Comparison of ENCODE assay signal across 11 cellular contexts in the genomic region with DNA sequence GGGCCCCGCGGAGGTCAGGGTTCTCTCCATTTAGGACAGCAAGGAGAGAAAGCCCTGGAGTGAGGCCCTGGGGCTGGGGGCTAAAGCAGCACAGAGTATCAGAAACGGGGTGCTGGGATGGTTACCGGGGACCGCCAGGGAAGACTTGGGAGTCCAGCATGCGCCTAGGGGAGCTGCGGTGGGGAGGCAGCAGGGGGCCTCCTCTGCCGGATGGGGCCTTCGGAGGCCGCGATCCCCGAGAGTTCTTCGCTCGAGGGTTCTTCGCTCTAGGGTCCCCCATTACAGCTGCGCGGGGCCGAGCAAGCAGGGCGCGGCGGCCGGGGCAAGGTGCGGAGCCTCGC. TPM values are rescaled to one million over a fixed set of nuclear protein-coding genes. Genes with fewer than 3 reads are reported as not detected.
DNase-seq lines count a peak whose midpoint lies in the region; ATAC-seq, FAIRE-seq and TF ChIP-seq lines count a peak whose summit lies in the region.
"Had no signal": no experiment of that assay in that cellular context is flagged by ENCODE, and none has a peak within 500 bp of the region (broad histone marks: within the 10 kb centered on the region; RNA-seq: fewer than 3 reads in every experiment).

No MANE protein-coding gene starts in this region.

- no peak overlapping the region for H3K27ac Mint-ChIP-seq in astrocyte (ENCODE audit: unreplicated experiment)

- H3K36me3 ChIP-seq in astrocyte (ENCODE audit: insufficient read depth, low read length) (no peaks in the 10 kb centered on the region), left lung (no peaks in the 10 kb centered on the region), tibial artery (no peaks in the 10 kb centered on the region)

- peaks cover 17% of the 10 kb centered on the region for H4K20me1 ChIP-seq in astrocyte (ENCODE audit: insufficient read depth, low read length)

- ATAC-seq in left lung = no peak
- no peak for ATAC-seq in HG03378 (IDR thresholded peaks at IDR 0.05; ENCODE audit: unreplicated experiment)
- ATAC-seq in GM19397 (IDR thresholded peaks at IDR 0.05; ENCODE audit: unreplicated experiment) = no peak
- no peak for ATAC-seq in GM19463 (IDR thresholded peaks at IDR 0.05; ENCODE audit: unreplicated experiment)
- ATAC-seq: Panc1 had no signal

- H3K79me2 ChIP-seq in astrocyte (ENCODE audit: insufficient read depth, low read length) = peaks cover 31% of the 10 kb centered on the region

- peaks cover 7% of the 10 kb centered on the region for H3K27me3 Mint-ChIP-seq in astrocyte (ENCODE audit: low read depth, unreplicated experiment)

- H3K4me1 Mint-ChIP-seq in astrocyte (ENCODE audit: low read depth, unreplicated experiment) = peaks cover 4% of the 10 kb centered on the region

- peak overlapping the region; percentile 66 for H3K9ac ChIP-seq in astrocyte (ENCODE audit: low read length)

- DNase-seq in activated gamma-delta T cell treated with Interleukin-2 at 50 U/mL for 16 hours = peak; percentile 23
- no peak for DNase-seq in activated gamma-delta T cell (lab: John Stamatoyannopoulos, UW)
- DNase-seq in astrocyte (ENCODE audit: low read depth) = no peak
- no peak for DNase-seq in left lung
- no peak for DNase-seq in tibial artery
- DNase-seq: Caco-2 had no signal

- H3K27me3 ChIP-seq in astrocyte (ENCODE audit: insufficient read depth, low read length) (no peaks in the 10 kb centered on the region), left lung (peaks cover 19 to 58% of the 10 kb centered on the region in 2 donors), tibial artery (peaks cover 0 to 33% of the 10 kb centered on the region in 2 donors)

- H3K4me3 ChIP-seq in astrocyte (ENCODE audit: insufficient read depth, low read depth, low read length) = peak overlapping the region; percentile 60
- H3K4me3 ChIP-seq in left lung = peak overlapping the region; percentile 33 to 35
- H3K4me3 ChIP-seq in tibial artery = peak overlapping the region; percentile 40 to 56

- H2AFZ ChIP-seq in astrocyte (ENCODE audit: low read depth, low read length) = peak overlapping the region; percentile 86

- H3K27ac ChIP-seq in astrocyte (ENCODE audit: low read depth, low read length) (no peak overlapping the region), left lung (no peak overlapping the region), tibial artery (no peak overlapping the region)

- H3K4me1 ChIP-seq in astrocyte (ENCODE audit: insufficient read depth, low read length) = peaks cover 15% of the 10 kb centered on the region
- peaks cover 0 to 16% of the 10 kb centered on the region in 2 donors for H3K4me1 ChIP-seq in left lung
- H3K4me1 ChIP-seq in tibial artery = peaks cover 0 to 19% (median 14%) of the 10 kb centered on the region in 4 donors
- H3K4me1 ChIP-seq: Caco-2 had no signal

- TF ChIP-seq CTCF in astrocyte (IDR thresholded peaks at IDR 0.05; ENCODE audit: insufficient read depth, low read depth, low read length) (no peak), left lung (IDR thresholded peaks at IDR 0.05) (no peak), tibial artery (IDR thresholded peaks at IDR 0.05) (no peak)

- H3K4me2 ChIP-seq in astrocyte (ENCODE audit: low read length) = peak overlapping the region; percentile 92

- H3K9me3 ChIP-seq in astrocyte (ENCODE audit: insufficient read depth, low read depth, low read length) (no peaks in the 10 kb centered on the region), left lung (no peaks in the 10 kb centered on the region), tibial artery (no peaks in the 10 kb centered on the region)
- H3K9me3 ChIP-seq: Caco-2 had no signal

- intact Hi-C loops in left lung (cut with DNase I) = loop anchor here in 1 of 2 donors (10.0 kb wide), 1 partner anchor 220 kb away; no protein-coding TSS in a partner anchor
- intact Hi-C loops in tibial artery (cut with DNase I; ENCODE audit: low total_unique reads) = no loop called here

- H3K4me3 Mint-ChIP-seq in astrocyte (ENCODE audit: unreplicated experiment) = peak overlapping the region; percentile 66

- no peaks in the 10 kb centered on the region for H3K9me3 Mint-ChIP-seq in astrocyte (ENCODE audit: unreplicated experiment)

- peaks cover 1% of the 10 kb centered on the region for H3K36me3 Mint-ChIP-seq in astrocyte (ENCODE audit: low read depth, unreplicated experiment)

- FAIRE-seq in astrocyte (lab: Jason Lieb, UNC) = no peak

RNA-seq across cellular contexts. Expression of gene APBA2, which starts 0.5 kb away (rescaled TPM):
- total RNA-seq in astrocyte = 12.7 and 15.2 TPM in 2 replicates
- 1 to 10 TPM; 3.9 to 4.9 TPM for total RNA-seq in left lung
- total RNA-seq: Caco-2 had no signal

RNA-seq across cellular contexts. Expression of gene GOLGA6L7, which starts 36.8 kb away (rescaled TPM):
- total RNA-seq in astrocyte = not detected in 2 replicates
- total RNA-seq in left lung = not detected
- total RNA-seq: Caco-2, lung had no signal
